Comparison of ENCODE assay signal across 8 cellular contexts in the genomic region with DNA sequence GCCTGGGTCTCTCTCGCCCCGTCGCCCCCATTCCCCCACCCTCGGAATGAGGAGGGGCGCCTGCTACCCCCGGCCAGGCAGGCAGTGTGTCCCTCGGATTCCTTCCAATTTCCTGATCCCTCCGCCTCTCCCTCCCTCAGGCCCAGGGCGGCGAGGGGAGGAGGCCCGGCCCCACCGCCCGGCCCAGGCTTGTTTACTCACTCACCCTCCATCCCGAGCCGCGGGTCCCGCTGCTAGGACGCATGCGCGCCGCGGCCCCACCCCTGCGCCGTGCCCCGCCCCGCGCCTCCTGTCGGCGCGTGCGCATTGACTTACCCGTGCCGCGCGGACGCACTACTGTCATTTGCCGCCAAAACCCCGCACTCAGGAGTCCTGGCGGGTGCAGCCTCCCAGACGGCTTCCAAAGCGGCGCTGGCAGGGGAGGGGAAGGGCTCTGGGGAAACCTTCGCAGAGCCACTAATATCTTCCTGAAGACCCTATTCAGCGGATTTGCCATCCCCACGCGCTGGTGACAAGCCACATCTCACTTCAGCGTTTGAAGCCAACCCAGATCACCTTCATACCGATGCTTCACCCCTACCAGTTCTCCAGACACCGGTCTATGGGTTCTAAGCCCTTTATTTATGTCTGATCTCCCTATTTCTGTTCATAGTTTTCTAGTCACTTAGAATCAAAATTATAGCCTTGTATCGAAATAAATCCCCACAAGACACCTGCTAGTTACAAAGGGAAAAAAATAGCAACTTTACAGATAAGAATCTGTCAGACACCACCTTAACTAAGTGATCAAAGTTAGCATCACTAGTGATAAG.
DNase-seq lines count a peak whose midpoint lies in the region; ATAC-seq and TF ChIP-seq lines count a peak whose summit lies in the region.

TSS of gene EZH1 (minus strand) at position 235 of the 812 bp plus-strand sequence. CDS start 16,099 bp downstream, outside the sequence.

- no peaks in the 10 kb centered on the region for H3K9me3 Mint-ChIP-seq in central memory CD8-positive, alpha-beta T cell

- peak within 1 kb of the TSS; percentile 85 for H3K4me3 Mint-ChIP-seq in central memory CD8-positive, alpha-beta T cell

- ATAC-seq in GM18907 (IDR thresholded peaks at IDR 0.05; ENCODE audit: unreplicated experiment) = peak; percentile 73
- peak; percentile 73 for ATAC-seq in HG03196 (IDR thresholded peaks at IDR 0.05; ENCODE audit: unreplicated experiment)
- peak; percentile 83 to 87 for ATAC-seq in activated CD4-positive, CD25-positive, alpha-beta regulatory T cell treated with anti-CD3 and anti-CD28 coated beads, Interleukin-2, amount 50 U/mL, for 24 hours
- peak; percentile 90 for ATAC-seq in central memory CD8-positive, alpha-beta T cell (replicated peaks; ENCODE audit: extremely low read depth, poor library complexity, severe bottlenecking)

- CTCF ChIA-PET in AG04449 (lab: Yijun Ruan, JAX) = interaction anchor here (1.6 kb wide), 1 partner anchor 10 kb away, joined by 4 read pairs; no protein-coding TSS in a partner anchor

- POLR2A ChIA-PET in AG04449 (lab: Yijun Ruan, JAX) = no interaction called here

- peaks cover 8% of the 10 kb centered on the region for H3K27me3 Mint-ChIP-seq in central memory CD8-positive, alpha-beta T cell

- no peak for TF ChIP-seq CTCF in AG04449 (IDR thresholded peaks at IDR 0.05; ENCODE audit: insufficient read depth, low read length, missing control alignments)

- peak within 1 kb of the TSS; percentile 74 for H3K27ac Mint-ChIP-seq in central memory CD8-positive, alpha-beta T cell (ENCODE audit: low read depth)

- peak within 1 kb of the TSS; percentile 86 for H3K4me3 ChIP-seq in AG04449 (ENCODE audit: low read depth, low read length)

- H3K4me1 Mint-ChIP-seq in central memory CD8-positive, alpha-beta T cell = peaks cover 22% of the 10 kb centered on the region

- H3K36me3 Mint-ChIP-seq in central memory CD8-positive, alpha-beta T cell (ENCODE audit: insufficient read depth) = peaks cover 11% of the 10 kb centered on the region

- DNase-seq in AG04449 (ENCODE audit: low read depth, low spot score) (peak; percentile 17), NCI-H446 treated with DMSO at 0.1 percent for 48 hours (lab: John Stamatoyannopoulos, UW) (peak; percentile 86), iris pigment epithelial cell (ENCODE audit: low read depth) (peak; percentile 84)
- DNase-seq in central memory CD8-positive, alpha-beta T cell (ENCODE audit: low spot score in 2 of 2) = peak; percentile 84 to 87
- DNase-seq in stimulated activated CD4-positive, alpha-beta T cell treated with anti-CD3 and anti-CD28 coated beads, Interleukin-12 subunit alpha, Interleukin-12 subunit beta, amount 100 ng/mL, for 24 hours (ENCODE audit: low read depth in 2 of 2) = peak; percentile 86 to 88

Comparison
In these comparisons a context has a peak if more than half of its experiments do, and no peak if none do; other contexts are left out.
1. Peak in every context shown above with its lines: DNase-seq, ATAC-seq and H3K4me3 ChIP-seq.
2. DNase-seq: peak in every context shown above with its lines; median percentile 87 in stimulated activated CD4-positive, alpha-beta T cell treated with anti-CD3 and anti-CD28 coated beads, Interleukin-12 subunit alpha, Interleukin-12 subunit beta, amount 100 ng/mL, for 24 hours; 86 in NCI-H446 treated with DMSO at 0.1 percent for 48 hours; 86 in central memory CD8-positive, alpha-beta T cell; 84 in iris pigment epithelial cell; 17 in AG04449.